In the genomic region with DNA sequence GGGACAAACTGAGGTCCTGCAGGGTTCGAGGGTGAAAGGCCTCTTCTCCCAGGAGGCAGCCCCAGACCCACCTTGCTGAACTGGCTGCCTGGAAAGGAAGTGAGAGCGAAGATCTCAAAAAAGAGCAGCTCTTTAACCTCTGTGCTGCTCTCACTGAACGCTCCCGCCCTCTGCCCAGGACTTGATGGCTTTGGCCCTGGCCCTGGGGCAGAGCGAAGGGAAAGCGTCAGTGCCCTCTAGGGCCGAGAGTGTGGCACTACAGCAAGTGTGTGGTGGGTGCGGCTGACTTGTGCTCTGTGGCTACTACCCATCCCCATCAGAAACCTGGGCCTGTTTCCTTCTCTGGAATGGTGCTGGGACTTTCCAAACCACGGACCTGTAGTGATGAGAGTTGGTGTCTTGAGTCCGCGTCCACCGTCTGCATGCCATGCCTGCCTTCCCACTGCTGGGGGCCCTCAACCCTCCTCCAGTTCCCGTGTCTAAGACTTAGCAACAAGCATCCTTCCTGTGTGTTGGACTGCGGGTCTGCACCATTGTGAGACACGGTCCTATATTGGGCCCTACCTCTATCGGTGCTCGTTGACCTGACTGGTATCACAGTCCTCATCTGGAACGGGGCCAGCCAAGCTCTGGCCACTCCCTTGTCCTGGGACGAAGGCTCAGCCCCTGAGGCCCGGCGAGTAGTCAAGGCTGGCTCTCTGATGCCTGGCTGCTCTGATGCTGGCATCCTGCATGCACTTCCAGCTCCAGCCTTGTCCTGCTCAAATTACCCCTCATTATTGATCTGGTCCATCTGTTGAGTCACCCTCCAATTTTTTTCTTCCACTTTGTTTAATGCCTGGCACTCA, we compare ENCODE assay signal across 8 cellular contexts.
DNase-seq lines count a peak whose midpoint lies in the region; ATAC-seq and TF ChIP-seq lines count a peak whose summit lies in the region.

No MANE protein-coding gene starts in this region.

- CTCF ChIA-PET in activated naive CD4-positive, alpha-beta T cell treated with anti-CD3 and anti-CD28 coated beads, Interleukin-2, amount 10 ng/mL, durations not matched to agents 7 days and 5 days (lab: Charles Lee): interaction anchor here (1.1 to 3.3 kb wide), 3 partner anchors 16 to 50 kb away, joined by 3 to 18 read pairs (median 4); no protein-coding TSS in a partner anchor

- no peaks in the 10 kb centered on the region for H3K9me3 Mint-ChIP-seq in activated naive CD4-positive, alpha-beta T cell treated with anti-CD3 and anti-CD28 coated beads, Interleukin-2, amount 10 ng/mL, durations not matched to agents 7 days and 5 days

- no peak overlapping the region for H3K27ac ChIP-seq in C4-2B

- H3K36me3 Mint-ChIP-seq in activated naive CD4-positive, alpha-beta T cell treated with anti-CD3 and anti-CD28 coated beads, Interleukin-2, amount 10 ng/mL, durations not matched to agents 7 days and 5 days: peaks cover 12% of the 10 kb centered on the region

- no peaks in the 10 kb centered on the region for H3K4me1 Mint-ChIP-seq in activated naive CD4-positive, alpha-beta T cell treated with anti-CD3 and anti-CD28 coated beads, Interleukin-2, amount 10 ng/mL, durations not matched to agents 7 days and 5 days

- no peak overlapping the region for H3K4me3 Mint-ChIP-seq in activated naive CD4-positive, alpha-beta T cell treated with anti-CD3 and anti-CD28 coated beads, Interleukin-2, amount 10 ng/mL, durations not matched to agents 7 days and 5 days

- peak; percentile 96 for DNase-seq in NCI-H446 (lab: John Stamatoyannopoulos, UW)
- DNase-seq in activated naive CD4-positive, alpha-beta T cell treated with anti-CD3 and anti-CD28 coated beads, Interleukin-2, amount 10 ng/mL, durations not matched to agents 7 days and 5 days: peak; percentile 43
- DNase-seq in left cardiac atrium: peak; percentile 46
- peak; percentile 67 for DNase-seq in sciatic nerve (ENCODE audit: low spot score)
- DNase-seq in GOT3 (lab: John Stamatoyannopoulos, UW): no peak

- H3K27ac Mint-ChIP-seq in activated naive CD4-positive, alpha-beta T cell treated with anti-CD3 and anti-CD28 coated beads, Interleukin-2, amount 10 ng/mL, durations not matched to agents 7 days and 5 days: no peak overlapping the region

- peak; percentile 88 for ATAC-seq in GM18907 (IDR thresholded peaks at IDR 0.05; ENCODE audit: unreplicated experiment)
- peak; percentile 93 for ATAC-seq in HG03103 (IDR thresholded peaks at IDR 0.05; ENCODE audit: low read depth, unreplicated experiment)
- ATAC-seq in left cardiac atrium: peak; percentile 74 to 82
- ATAC-seq in sciatic nerve: peak; percentile 81

- H3K27me3 Mint-ChIP-seq in activated naive CD4-positive, alpha-beta T cell treated with anti-CD3 and anti-CD28 coated beads, Interleukin-2, amount 10 ng/mL, durations not matched to agents 7 days and 5 days: no peaks in the 10 kb centered on the region

- intact Hi-C loops in left cardiac atrium (cut with DNase I): loop anchor here in 1 of 2 donors (10.0 kb wide), 1 partner anchor 182 kb away; a partner anchor contains a TSS
- intact Hi-C loops in sciatic nerve (cut with DNase I): no loop called here

- TF ChIP-seq CTCF in C4-2B (conservative IDR thresholded peaks at IDR 0.05): peak; percentile 90
